In genomic region chr4:116885579-116885978, GRCh38 we compare ENCODE assay signal across 1 cellular context.
TF ChIP-seq lines count a peak whose summit lies in the region.

No MANE protein-coding gene starts in this region.

TF ChIP-seq in SK-N-SH, 30 proteins besides CTCF, POLR2A, EP300 and RAD21 (continued from another document):
- TF ChIP-seq ZBTB33 (IDR thresholded peaks at IDR 0.05; ENCODE audit: borderline replicate concordance, low read depth): no peak
- peak; percentile 75 for TF ChIP-seq GATA2 (CRISPR knock-in tag; IDR thresholded peaks at IDR 0.05)
- no peak for TF ChIP-seq RXRA (IDR thresholded peaks at IDR 0.05; ENCODE audit: borderline replicate concordance, low read depth)
- TF ChIP-seq JUND (IDR thresholded peaks at IDR 0.05): no peak
- TF ChIP-seq RFX5 (IDR thresholded peaks at IDR 0.05; ENCODE audit: low read length): no peak
